Comparison of ENCODE assay signal across 9 cellular contexts in the genomic region with DNA sequence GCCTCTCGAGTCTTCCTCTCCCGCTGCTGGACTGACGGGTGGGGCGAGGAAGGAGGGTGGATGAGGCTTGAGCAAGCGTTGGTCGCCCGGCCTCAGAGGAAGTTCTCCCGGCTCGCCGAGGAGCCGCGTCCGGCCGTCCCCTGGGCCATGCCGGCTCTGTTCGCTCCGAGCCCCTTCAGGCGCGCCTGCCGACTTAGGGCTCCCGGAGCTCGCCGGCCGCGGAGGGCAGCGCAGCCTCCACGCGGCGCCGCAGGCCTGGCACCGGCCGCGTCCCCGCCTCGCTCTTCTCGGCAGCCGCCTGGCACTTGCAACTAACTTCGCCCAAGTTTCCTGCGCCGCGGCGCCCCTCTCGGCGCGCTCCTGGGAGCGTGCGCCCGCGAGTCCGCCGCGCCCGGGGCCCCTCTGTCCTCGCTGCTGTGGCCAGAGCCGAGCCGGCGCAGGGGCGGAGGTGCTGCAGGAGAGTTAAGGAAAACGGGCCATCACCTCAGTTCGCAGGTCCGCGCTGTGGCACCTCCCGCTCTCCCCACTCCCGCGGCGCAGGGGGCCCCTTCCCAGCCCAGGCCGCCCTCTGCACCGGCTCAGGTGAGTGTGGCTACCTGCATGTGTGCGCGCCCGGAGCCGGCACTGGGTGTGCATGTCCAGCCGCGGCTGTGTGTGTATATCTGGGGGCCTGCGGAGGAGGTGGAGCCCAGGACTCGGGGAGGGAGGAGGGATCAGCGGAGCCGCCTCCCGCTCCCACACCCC. TPM values are rescaled to one million over a fixed set of nuclear protein-coding genes. Genes with fewer than 3 reads are reported as not detected.
DNase-seq lines count a peak whose midpoint lies in the region; ATAC-seq and TF ChIP-seq lines count a peak whose summit lies in the region.
"Had no signal": no experiment of that assay in that cellular context is flagged by ENCODE, and none has a peak within 500 bp of the region (broad histone marks: within the 10 kb centered on the region; RNA-seq: fewer than 3 reads in every experiment).

No MANE protein-coding gene starts in this region.

- H3K79me2 ChIP-seq in neural cell (replicated peaks; ENCODE audit: insufficient read depth, low read length), result peaks cover 34% of the 10 kb centered on the region

- H3K27me3 ChIP-seq in esophagus (ENCODE audit: control insufficient read depth in 1 of 2, insufficient read depth in 2 of 2, low read length in 2 of 2) (peaks cover 0 to 10% of the 10 kb centered on the region in 2 donors), neural cell (ENCODE audit: insufficient read depth, low read depth, low read length) (peaks cover 76% of the 10 kb centered on the region)

- no peak for ATAC-seq in HG02610 (IDR thresholded peaks at IDR 0.05; ENCODE audit: unreplicated experiment)

- no peaks in the 10 kb centered on the region for H3K9me2 ChIP-seq in neural cell (ENCODE audit: insufficient read depth, low read length)

- DNase-seq in NCI-H1105 treated with DMSO at 0.1 percent for 48 hours (lab: John Stamatoyannopoulos, UW) (peak; percentile 34), NCI-H1105 (lab: John Stamatoyannopoulos, UW) (no peak), NCI-H748 (lab: John Stamatoyannopoulos, UW; ENCODE audit: unreplicated experiment) (peak; percentile 84), NAMALWA (ENCODE audit: low spot score) (no peak)
- DNase-seq in stimulated activated CD4-positive, alpha-beta T cell treated with anti-CD3 and anti-CD28 coated beads, Interleukin-4, amount 100 ng/mL, for 24 hours, result no peak

- H3K36me3 ChIP-seq in esophagus (ENCODE audit: control insufficient read depth in 2 of 2, insufficient read depth in 2 of 2, low read length in 1 of 2) (no peaks in the 10 kb centered on the region), neural cell (ENCODE audit: insufficient read depth, low read length) (no peaks in the 10 kb centered on the region)

- H3K27ac ChIP-seq in esophagus (ENCODE audit: low read depth in 2 of 2, low read length in 1 of 2) (peak overlapping the region; percentile 80 to 86), neural cell (ENCODE audit: low read length) (no peak overlapping the region)
- H3K27ac ChIP-seq: C4-2B had no signal

- H3K4me1 ChIP-seq in esophagus (ENCODE audit: control insufficient read depth in 2 of 2, insufficient read depth in 2 of 2, low read length in 1 of 2), result peaks cover 0 to 8% of the 10 kb centered on the region in 2 donors

- no peaks in the 10 kb centered on the region for H4K20me1 ChIP-seq in neural cell (ENCODE audit: insufficient read depth)

- no peak for TF ChIP-seq RAD21 in neural cell (conservative IDR thresholded peaks at IDR 0.05)

- no peaks in the 10 kb centered on the region for H3K9me3 ChIP-seq in esophagus (ENCODE audit: control insufficient read depth in 2 of 2, insufficient read depth in 1 of 2, low read depth in 1 of 2, low read length in 1 of 2)
- H3K9me3 ChIP-seq in neural cell (ENCODE audit: low read length), result no peaks in the 10 kb centered on the region

- peak overlapping the region; percentile 40 for H3K4me2 ChIP-seq in neural cell (ENCODE audit: low read length)

- WGBS in esophagus, 2 donors, result 1% methylated on average over 67 to 79 of the region's 79 CpGs

- H3K4me3 ChIP-seq in esophagus (ENCODE audit: low read depth in 1 of 2, low read length in 2 of 2) (peak overlapping the region; percentile 66 to 74), neural cell (ENCODE audit: low read length) (peak overlapping the region; percentile 75)

- no peak overlapping the region for H2AFZ ChIP-seq in neural cell (ENCODE audit: low read depth, low read length)

- no peak overlapping the region for H3K9ac ChIP-seq in neural cell (ENCODE audit: low read length)

- TF ChIP-seq CTCF in neural cell (IDR thresholded peaks at IDR 0.05; ENCODE audit: poor library complexity, severe bottlenecking), result no peak

- TF ChIP-seq EP300 in neural cell (conservative IDR thresholded peaks at IDR 0.05; ENCODE audit: poor library complexity, severe bottlenecking), result no peak

- H3F3A ChIP-seq in neural cell (ENCODE audit: insufficient read depth, low read length, poor library complexity, severe bottlenecking), result peaks cover 8% of the 10 kb centered on the region

TF ChIP-seq in neural cell, 6 proteins besides CTCF, POLR2A, EP300 and RAD21:
- no peak for TF ChIP-seq EZH2 (IDR thresholded peaks at IDR 0.05; ENCODE audit: borderline replicate concordance, insufficient read depth, low read length, poor library complexity, severe bottlenecking)
- TF ChIP-seq TAF1 (IDR thresholded peaks at IDR 0.05; ENCODE audit: low read depth), result no peak
- TF ChIP-seq, protein P1, sequence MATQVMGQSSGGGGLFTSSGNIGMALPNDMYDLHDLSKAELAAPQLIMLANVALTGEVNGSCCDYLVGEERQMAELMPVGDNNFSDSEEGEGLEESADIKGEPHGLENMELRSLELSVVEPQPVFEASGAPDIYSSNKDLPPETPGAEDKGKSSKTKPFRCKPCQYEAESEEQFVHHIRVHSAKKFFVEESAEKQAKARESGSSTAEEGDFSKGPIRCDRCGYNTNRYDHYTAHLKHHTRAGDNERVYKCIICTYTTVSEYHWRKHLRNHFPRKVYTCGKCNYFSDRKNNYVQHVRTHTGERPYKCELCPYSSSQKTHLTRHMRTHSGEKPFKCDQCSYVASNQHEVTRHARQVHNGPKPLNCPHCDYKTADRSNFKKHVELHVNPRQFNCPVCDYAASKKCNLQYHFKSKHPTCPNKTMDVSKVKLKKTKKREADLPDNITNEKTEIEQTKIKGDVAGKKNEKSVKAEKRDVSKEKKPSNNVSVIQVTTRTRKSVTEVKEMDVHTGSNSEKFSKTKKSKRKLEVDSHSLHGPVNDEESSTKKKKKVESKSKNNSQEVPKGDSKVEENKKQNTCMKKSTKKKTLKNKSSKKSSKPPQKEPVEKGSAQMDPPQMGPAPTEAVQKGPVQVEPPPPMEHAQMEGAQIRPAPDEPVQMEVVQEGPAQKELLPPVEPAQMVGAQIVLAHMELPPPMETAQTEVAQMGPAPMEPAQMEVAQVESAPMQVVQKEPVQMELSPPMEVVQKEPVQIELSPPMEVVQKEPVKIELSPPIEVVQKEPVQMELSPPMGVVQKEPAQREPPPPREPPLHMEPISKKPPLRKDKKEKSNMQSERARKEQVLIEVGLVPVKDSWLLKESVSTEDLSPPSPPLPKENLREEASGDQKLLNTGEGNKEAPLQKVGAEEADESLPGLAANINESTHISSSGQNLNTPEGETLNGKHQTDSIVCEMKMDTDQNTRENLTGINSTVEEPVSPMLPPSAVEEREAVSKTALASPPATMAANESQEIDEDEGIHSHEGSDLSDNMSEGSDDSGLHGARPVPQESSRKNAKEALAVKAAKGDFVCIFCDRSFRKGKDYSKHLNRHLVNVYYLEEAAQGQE (IDR thresholded peaks at IDR 0.05; ENCODE audit: borderline replicate concordance), result no peak
- no peak for TF ChIP-seq MXI1 (conservative IDR thresholded peaks at IDR 0.05; ENCODE audit: poor library complexity, severe bottlenecking)
- TF ChIP-seq POLR2AphosphoS5 (IDR thresholded peaks at IDR 0.05), result no peak
- no peak for TF ChIP-seq SMC3 (conservative IDR thresholded peaks at IDR 0.05; ENCODE audit: poor library complexity)

RNA-seq across cellular contexts. Expression of a gene that starts 0.6 kb away (rescaled TPM):
- polyA plus RNA-seq in esophagus (1 to 10 TPM; 8.5 to 9.6 TPM), neural cell (0.35 TPM in 1 of 2 replicates, not detected in the other)
- polyA minus RNA-seq in neural cell, result 0.35 and 0.73 TPM in 2 replicates

Comparison
In these comparisons a context has a peak if more than half of its experiments do, and no peak if none do; other contexts are left out.
1. DNase-seq: peak in NCI-H1105 treated with DMSO at 0.1 percent for 48 hours (single experiment) and NCI-H748 (single experiment); none in NCI-H1105 (single experiment), NAMALWA (single experiment) and stimulated activated CD4-positive, alpha-beta T cell treated with anti-CD3 and anti-CD28 coated beads, Interleukin-4, amount 100 ng/mL, for 24 hours (single experiment).